Comparison of ENCODE assay signal across 14 cellular contexts in the genomic region with DNA sequence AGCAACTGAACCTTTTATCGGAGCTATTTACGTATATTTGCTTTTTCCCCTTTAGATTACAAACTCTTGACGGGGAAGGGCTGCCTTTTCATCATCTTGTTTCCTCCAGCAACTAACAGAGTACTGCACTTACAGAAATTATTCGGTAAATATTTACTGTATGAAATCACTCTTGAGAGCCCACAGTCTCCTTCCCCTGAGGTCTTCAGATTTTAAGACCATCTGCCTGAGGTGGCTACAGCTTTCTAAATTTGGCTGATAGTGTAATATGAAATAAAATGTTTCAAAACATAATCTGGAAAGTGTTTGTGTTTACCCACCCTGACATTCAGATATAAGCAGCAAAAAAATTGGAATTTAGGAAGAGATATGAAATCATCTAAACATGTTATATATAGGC.
"Had no signal": no experiment of that assay in that cellular context is flagged by ENCODE, and none has a peak within 500 bp of the region (broad histone marks: within the 10 kb centered on the region; RNA-seq: fewer than 3 reads in every experiment).

No MANE protein-coding gene starts in this region.

- H3K27ac ChIP-seq: ascending aorta, dorsolateral prefrontal cortex, prostate gland, right lobe of liver had no signal

- H3K36me3 ChIP-seq: ascending aorta, esophagus muscularis mucosa, prostate gland, right lobe of liver had no signal

- H3K4me1 ChIP-seq: prostate gland, right lobe of liver had no signal

- H3K4me3 ChIP-seq: ascending aorta, dorsolateral prefrontal cortex, esophagus muscularis mucosa, prostate gland, right lobe of liver had no signal

- DNase-seq: activated CD4-positive, alpha-beta memory T cell treated with anti-CD3 and anti-CD28 coated beads, Interleukin-2, amount 10 ng/mL, durations not matched to agents 7 days and 5 days; activated naive CD4-positive, alpha-beta T cell; activated T-cell treated with anti-CD3 and anti-CD28 coated beads, Interleukin-2, amount 50 U/mL, for 72 hours; left colon; occipital lobe; right lobe of liver; stimulated activated CD4-positive, alpha-beta T cell treated with anti-CD3 and anti-CD28 coated beads, Interleukin-2, amount 100 ng/mL, for 24 hours; stimulated activated naive CD4-positive, alpha-beta T cell; trophoblast cell had no signal

- H3K27me3 ChIP-seq: ascending aorta, dorsolateral prefrontal cortex, esophagus muscularis mucosa, right lobe of liver had no signal

- H3K9me3 ChIP-seq: ascending aorta, esophagus muscularis mucosa, prostate gland, right lobe of liver had no signal

- ATAC-seq: activated T-cell treated with anti-CD3 and anti-CD28 coated beads, Interleukin-2, amount 50 U/mL, for 72 hours; natural killer cell treated with Interleukin-12 subunit alpha and Interleukin-12 subunit beta and Interleukin-15 and Interleukin-18, amount 100 ng/mL, for 72 hours; right lobe of liver had no signal
